Comparison of ENCODE assay signal across 25 cellular contexts in the genomic region with DNA sequence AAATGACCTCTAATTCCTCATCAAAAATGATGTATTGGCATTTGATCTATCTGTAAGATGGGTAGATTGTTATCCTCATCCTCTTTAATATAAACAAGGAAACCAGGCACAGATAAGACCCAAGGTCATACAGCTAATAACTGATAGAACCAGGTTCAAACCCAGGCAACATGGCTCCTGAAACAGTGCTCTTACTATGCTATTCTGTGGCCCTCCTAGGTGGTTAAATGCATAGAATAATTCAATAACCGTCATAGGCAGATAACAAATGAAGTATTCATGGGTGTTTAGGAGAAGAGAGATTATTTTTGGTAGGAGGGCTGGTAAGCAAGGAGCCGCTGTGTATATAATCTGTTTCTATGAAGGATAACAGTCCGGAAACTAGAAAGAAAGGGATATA.
"Had no signal": no experiment of that assay in that cellular context is flagged by ENCODE, and none has a peak within 500 bp of the region (broad histone marks: within the 10 kb centered on the region; RNA-seq: fewer than 3 reads in every experiment).

No MANE protein-coding gene starts in this region.

- H3K4me3 Mint-ChIP-seq: activated naive CD8-positive, alpha-beta T cell treated with anti-CD3 and anti-CD28 coated beads, Interleukin-2, amount 10 ng/mL, durations not matched to agents 7 days and 5 days; activated T-helper 1 cell treated with anti-CD3 and anti-CD28 coated beads, Interleukin-12 subunit alpha, Interleukin-12 subunit beta, Interleukin-2, Interleukin-4 antibody, amounts not matched to agents 30 ng/mL and 10 ng/mL and 1 ng/mL, durations not matched to agents 14 hours and 24 hours and 36 hours had no signal

- H3K9me3 Mint-ChIP-seq: activated naive CD8-positive, alpha-beta T cell treated with anti-CD3 and anti-CD28 coated beads, Interleukin-2, amount 10 ng/mL, durations not matched to agents 7 days and 5 days; activated T-helper 1 cell treated with anti-CD3 and anti-CD28 coated beads, Interleukin-12 subunit alpha, Interleukin-12 subunit beta, Interleukin-2, Interleukin-4 antibody, amounts not matched to agents 30 ng/mL and 10 ng/mL and 1 ng/mL, durations not matched to agents 14 hours and 24 hours and 36 hours had no signal

- DNase-seq: activated CD4-positive, alpha-beta T cell treated with anti-CD3 and anti-CD28 coated beads for 48 hours; activated CD4-positive, alpha-beta T cell treated with anti-CD3 and anti-CD28 coated beads, Interleukin-2, amount 50 U/mL, for 48 hours; activated effector memory CD4-positive, alpha-beta T cell treated with Interleukin-2 at 50 U/mL for 16 hours; activated naive CD4-positive, alpha-beta T cell; activated naive CD8-positive, alpha-beta T cell treated with anti-CD3 and anti-CD28 coated beads, Interleukin-2, amount 10 ng/mL, durations not matched to agents 7 days and 5 days; activated T-cell treated with anti-CD3 and anti-CD28 coated beads, Interleukin-2, amount 50 U/mL, for 1 hour; aorta; caudate nucleus; Kasumi-1; KBM-7; NCI-H1105 treated with DMSO at 0.1 percent for 48 hours; NCI-H1436 treated with DMSO at 0.1 percent for 48 hours; NCI-H187; NCI-H2081; NCI-H446; NCI-H524; Peyer's patch; Right ventricle myocardium superior; SJCRH30; SK-N-SH; T-helper 1 cell; WERI-Rb-1 had no signal

- H3K4me1 ChIP-seq: breast epithelium, Peyer's patch, SJCRH30 had no signal

- H3K27me3 Mint-ChIP-seq: activated naive CD8-positive, alpha-beta T cell treated with anti-CD3 and anti-CD28 coated beads, Interleukin-2, amount 10 ng/mL, durations not matched to agents 7 days and 5 days had no signal

- H3K4me3 ChIP-seq: breast epithelium, Peyer's patch, SJCRH30 had no signal

- H3K27me3 ChIP-seq: breast epithelium, Peyer's patch, SJCRH30 had no signal

- H3K27ac Mint-ChIP-seq: activated naive CD8-positive, alpha-beta T cell treated with anti-CD3 and anti-CD28 coated beads, Interleukin-2, amount 10 ng/mL, durations not matched to agents 7 days and 5 days had no signal

- H3K9me3 ChIP-seq: breast epithelium, Peyer's patch, SJCRH30, SK-N-SH had no signal

- H3K27ac ChIP-seq: breast epithelium, Peyer's patch, RWPE1, SJCRH30, WERI-Rb-1 had no signal
